ENCODE assay signal across 9 cellular contexts in genomic region chr11:119764108-119764874, GRCh38. TPM values are rescaled to one million over a fixed set of nuclear protein-coding genes. Genes with fewer than 3 reads are reported as not detected.
DNase-seq lines count a peak whose midpoint lies in the region; ATAC-seq, FAIRE-seq and TF ChIP-seq lines count a peak whose summit lies in the region.
"Had no signal": no experiment of that assay in that cellular context is flagged by ENCODE, and none has a peak within 500 bp of the region (broad histone marks: within the 10 kb centered on the region; RNA-seq: fewer than 3 reads in every experiment).

No MANE protein-coding gene starts in this region.

- H3K9ac ChIP-seq in liver (ENCODE audit: low read depth in 1 of 2, low read length in 2 of 2) (no peak overlapping the region), HepG2 (ENCODE audit: insufficient read depth, low read depth, low read length) (no peak overlapping the region), H1 (replicated peaks in 1 of 4; ENCODE audit: extremely low read depth in 1 of 4, low read depth in 3 of 4, low read length in 3 of 4) (no peak overlapping the region)

- in situ Hi-C loops in HepG2 (cut with HindIII; ENCODE audit: extremely low pct_ligation_motif_present, low pct_unique_long_range_greater_than_20kb) = no loop called here

- peak overlapping the region in 1 of 2 donors; percentile 13 for H3K27ac ChIP-seq in liver (ENCODE audit: low read depth in 1 of 2, low read length in 2 of 2)
- no peak overlapping the region for H3K27ac ChIP-seq in HepG2 (ENCODE audit: extremely low read length, insufficient read depth, low read length)
- H3K27ac ChIP-seq in H1 (ENCODE audit: low read depth, low read length) = no peak overlapping the region
- no peak overlapping the region for H3K27ac ChIP-seq in osteoblast (ENCODE audit: low read depth, low read length)

- peaks cover 5 to 30% (median 23%) of the 10 kb centered on the region in 4 donors for H3K4me1 ChIP-seq in liver (ENCODE audit: control insufficient read depth in 4 of 4, insufficient read depth in 4 of 4, low read length in 3 of 4)
- no peaks in the 10 kb centered on the region for H3K4me1 ChIP-seq in HepG2 (ENCODE audit: insufficient read depth, low read length)
- H3K4me1 ChIP-seq in H1 (replicated peaks in 1 of 4; ENCODE audit: control insufficient read depth in 3 of 4, insufficient read depth in 4 of 4, low read length in 3 of 4) = peaks cover 0 to 5% (median 0%) of the 10 kb centered on the region in 4 experiments; a peak in 2 of 7 replicates
- H3K4me1 ChIP-seq in osteoblast (ENCODE audit: insufficient read depth, low read length) = peaks cover 9% of the 10 kb centered on the region

- no TSS peak for BruUV-seq in HepG2 (replicated peaks; lab: Mats Ljungman, UMichigan)

- TF ChIP-seq CTCF in liver (IDR thresholded peaks at IDR 0.05; ENCODE audit: low read depth, low read length, missing input control) (no peak), HepG2 (CRISPR knock-in tag; IDR thresholded peaks at IDR 0.05) (no peak), H1 (IDR thresholded peaks at IDR 0.05; ENCODE audit: control extremely low read depth in 1 of 3, insufficient read depth in 1 of 3, low read depth in 1 of 3, low read length in 3 of 3) (no peak), osteoblast (IDR thresholded peaks at IDR 0.05; ENCODE audit: extremely low read depth, low read depth, low read length) (no peak)

- no peak for TF ChIP-seq EP300 in HepG2 (IDR thresholded peaks at IDR 0.05; ENCODE audit: low read depth in 2 of 2, low read length in 2 of 2)
- no peak for TF ChIP-seq EP300 in HepG2 (CRISPR knock-in tag; IDR thresholded peaks at IDR 0.05; ENCODE audit: borderline replicate concordance)
- TF ChIP-seq EP300 in H1 (IDR thresholded peaks at IDR 0.05; ENCODE audit: borderline replicate concordance in 1 of 2, low read depth in 2 of 2, low read length in 2 of 2) = no peak

- H3K4me3 ChIP-seq in liver (ENCODE audit: low read depth in 1 of 3, low read length in 3 of 3) = no peak overlapping the region
- no peak overlapping the region for H3K4me3 ChIP-seq in HepG2 (replicated peaks in 1 of 3; ENCODE audit: insufficient read depth in 1 of 3, low read depth in 2 of 3, low read length in 3 of 3)
- H3K4me3 ChIP-seq in H1 (ENCODE audit: extremely low read depth in 1 of 4, insufficient read depth in 2 of 4, low read depth in 3 of 4, low read length in 4 of 4) = no peak overlapping the region
- H3K4me3 ChIP-seq in osteoblast (ENCODE audit: insufficient read depth, low read length) = no peak overlapping the region

- no peak overlapping the region for H4K91ac ChIP-seq in H1 (replicated peaks; ENCODE audit: insufficient read length, low read length)

- no peak for DNase-seq in HepG2 (ENCODE audit: low spot score)
- no peak for DNase-seq in H1 (ENCODE audit: low read depth in 1 of 2, low spot score in 2 of 2)
- peak; percentile 73 for DNase-seq in midbrain (lab: John Stamatoyannopoulos, UW)
- DNase-seq in osteoblast (ENCODE audit: insufficient read length, low spot score, missing footprints) = no peak
- no peak for DNase-seq in GOT3 (lab: John Stamatoyannopoulos, UW)
- DNase-seq: AML-193 had no signal

- intact Hi-C loops in HepG2 (cut with micrococcal nuclease; ENCODE audit: unreplicated experiment) = no loop called here

- CTCF ChIA-PET in HepG2 (lab: Yijun Ruan, JAX; ENCODE audit: low intra/inter-chr PET ratio, low total read pairs) = no interaction called here
- CTCF ChIA-PET in H1 (lab: Charles Lee; ENCODE audit: partially characterized antibody) = interaction anchor here (0.6 to 2.8 kb wide), 10 partner anchors 9 to 387 kb away, joined by 3 to 12 read pairs (median 3); no protein-coding TSS in a partner anchor

- H3K23me2 ChIP-seq in H1 (ENCODE audit: low read depth, low read length) = no peaks in the 10 kb centered on the region

- H2AFZ ChIP-seq in HepG2 (ENCODE audit: low read length) (no peak overlapping the region), H1 (ENCODE audit: low read length) (no peak overlapping the region), osteoblast (ENCODE audit: low read length) (no peak overlapping the region)

- no peak for ATAC-seq in HepG2
- ATAC-seq in GM18502 (IDR thresholded peaks at IDR 0.05; ENCODE audit: poor library complexity, unreplicated experiment) = no peak
- ATAC-seq in GM18861 (IDR thresholded peaks at IDR 0.05; ENCODE audit: unreplicated experiment) = no peak

- H2AK5ac ChIP-seq in H1 (ENCODE audit: low read depth, low read length) = no peak overlapping the region

- WGBS in liver = 30% methylated on average over 6 of the region's 6 CpGs
- WGBS in HepG2 (ENCODE audit: low lambda C conversion rate) = 19% methylated on average over 6 of the region's 6 CpGs
- 80% methylated on average over 6 of the region's 6 CpGs; no CpG with 5 or more reads in 1 of the 2 experiments for WGBS in H1 (ENCODE audit: extremely low coverage in 1 of 2, insufficient coverage in 1 of 2, insufficient read length in 1 of 2, insufficient replicate concordance in 2 of 2, low coverage in 1 of 2, low lambda C conversion rate in 2 of 2, missing lambda C conversion rate in 1 of 2), 2 experiments

- peak overlapping the region; percentile 0; the same call in 1 of the 2 replicates for H2BK15ac ChIP-seq in H1 (ENCODE audit: low read length)

- TF ChIP-seq POLR2A in HepG2 (IDR thresholded peaks at IDR 0.05; ENCODE audit: insufficient read depth in 1 of 2, low read depth in 2 of 2, low read length in 2 of 2) = no peak
- TF ChIP-seq POLR2A in H1 (IDR thresholded peaks at IDR 0.05; ENCODE audit: control extremely low read depth in 1 of 2, low read depth in 2 of 2, low read length in 2 of 2) = no peak

- H2BK12ac ChIP-seq in H1 (ENCODE audit: low read depth, low read length) = no peak overlapping the region

- H3K79me2 ChIP-seq in HepG2 (ENCODE audit: insufficient read depth, low read length) (no peaks in the 10 kb centered on the region), H1 (ENCODE audit: control insufficient read depth in 1 of 2, insufficient read depth in 2 of 2, low read length in 2 of 2) (no peaks in the 10 kb centered on the region), osteoblast (ENCODE audit: insufficient read depth, low read length) (no peaks in the 10 kb centered on the region)

- POLR2A ChIA-PET in HepG2 (lab: Yijun Ruan, JAX) = no interaction called here
- POLR2A ChIA-PET in H1 (lab: Charles Lee; ENCODE audit: partially characterized antibody) = no interaction called here

- H2BK5ac ChIP-seq in H1 (ENCODE audit: low read depth, low read length) = no peak overlapping the region

- H4K5ac ChIP-seq in H1 (ENCODE audit: insufficient read length, low read depth, low read length) = no peak overlapping the region

- H3K36me3 ChIP-seq in liver (ENCODE audit: control insufficient read depth in 4 of 4, insufficient read depth in 3 of 4, low read depth in 1 of 4, low read length in 3 of 4) = no peaks in the 10 kb centered on the region
- H3K36me3 ChIP-seq in HepG2 (replicated peaks in 1 of 2; ENCODE audit: control insufficient read depth in 1 of 2, insufficient read depth in 2 of 2, low read length in 2 of 2) = no peaks in the 10 kb centered on the region
- no peaks in the 10 kb centered on the region for H3K36me3 ChIP-seq in H1 (ENCODE audit: control insufficient read depth in 2 of 4, insufficient read depth in 4 of 4, low read length in 3 of 4)
- H3K36me3 ChIP-seq in osteoblast (ENCODE audit: insufficient read depth, low read length) = no peaks in the 10 kb centered on the region

- FAIRE-seq in HepG2 (lab: Jason Lieb, UNC) (no peak), H1 (lab: Jason Lieb, UNC) (no peak)

- H4K8ac ChIP-seq in H1 (ENCODE audit: extremely low read depth, insufficient read depth, low read length) = no peak overlapping the region; the same call in 1 of the 2 replicates

- H3K56ac ChIP-seq in H1 (replicated peaks; ENCODE audit: insufficient read length, low read depth, low read length) = no peak overlapping the region

- TF ChIP-seq RAD21 in liver (IDR thresholded peaks at IDR 0.05) (peak in 1 of 2 donors; percentile 16), HepG2 (CRISPR knock-in tag; IDR thresholded peaks at IDR 0.05) (no peak), H1 (IDR thresholded peaks at IDR 0.05 in 1 of 2, conservative IDR thresholded peaks at IDR 0.05 in 1 of 2; ENCODE audit: low read depth in 2 of 2, low read length in 2 of 2) (no peak; a peak in 1 of 4 replicates)

- no peak overlapping the region for H3K4ac ChIP-seq in H1 (replicated peaks; ENCODE audit: insufficient read length, low read depth, low read length)

- no peak overlapping the region for H2BK20ac ChIP-seq in H1 (ENCODE audit: low read length)

- no peak overlapping the region for H3K23ac ChIP-seq in H1 (ENCODE audit: insufficient read length)

- H3K4me2 ChIP-seq in HepG2 (ENCODE audit: low read depth, low read length) (no peak overlapping the region), H1 (ENCODE audit: insufficient read depth in 1 of 2, low read depth in 2 of 2, low read length in 2 of 2) (no peak overlapping the region), osteoblast (ENCODE audit: insufficient read depth, low read length) (no peak overlapping the region)

- H3K14ac ChIP-seq in H1 (ENCODE audit: insufficient read length) = no peak overlapping the region

- H3K79me1 ChIP-seq in H1 (ENCODE audit: low read depth, low read length) = no peaks in the 10 kb centered on the region

- peaks cover 0 to 6% (median 0%) of the 10 kb centered on the region in 4 donors for H3K9me3 ChIP-seq in liver (ENCODE audit: control insufficient read depth in 4 of 4, low read length in 3 of 4)
- no peaks in the 10 kb centered on the region for H3K9me3 ChIP-seq in HepG2 (ENCODE audit: low read length)
- H3K9me3 ChIP-seq in H1 (ENCODE audit: insufficient read depth in 2 of 2, low read depth in 1 of 2, low read length in 1 of 2) = no peaks in the 10 kb centered on the region
- H3K9me3 ChIP-seq in osteoblast (ENCODE audit: low read depth, low read length) = no peaks in the 10 kb centered on the region

- H3K27me3 ChIP-seq in liver (ENCODE audit: control insufficient read depth in 4 of 4, insufficient read depth in 4 of 4, low read length in 3 of 4) (no peaks in the 10 kb centered on the region), HepG2 (ENCODE audit: control insufficient read depth in 1 of 2, insufficient read depth in 2 of 2, low read length in 2 of 2) (peaks cover 1 to 19% of the 10 kb centered on the region in 2 experiments; a peak in 1 of 5 replicates), H1 (replicated peaks in 1 of 4; ENCODE audit: control insufficient read depth in 3 of 4, extremely low read depth in 1 of 4, insufficient read depth in 3 of 4, low read length in 3 of 4) (no peaks in the 10 kb centered on the region; a peak in 2 of 7 replicates), osteoblast (ENCODE audit: insufficient read depth, low read length) (peaks cover 7% of the 10 kb centered on the region)

- no peaks in the 10 kb centered on the region; the same call in 1 of the 2 replicates for H4K20me1 ChIP-seq in HepG2 (ENCODE audit: insufficient read depth, low read length)
- no peaks in the 10 kb centered on the region for H4K20me1 ChIP-seq in H1 (replicated peaks in 1 of 2; ENCODE audit: control insufficient read depth in 1 of 2, insufficient read depth in 2 of 2, low read length in 2 of 2)
- no peaks in the 10 kb centered on the region for H4K20me1 ChIP-seq in osteoblast (ENCODE audit: insufficient read depth, low read length)

- H2BK120ac ChIP-seq in H1 (replicated peaks; ENCODE audit: low read depth, low read length) = no peak overlapping the region

- H3K18ac ChIP-seq in H1 (ENCODE audit: extremely low read depth, low read length) = no peak overlapping the region

RNA-seq across cellular contexts. Expression of gene NECTIN1, which starts 35.3 kb away (rescaled TPM):
- total RNA-seq in liver (1 to 10 TPM; 6.1 to 7.7 TPM), HepG2 (2016; rRNA removed; fragmentation: Illumina TruSeq; extraction: Trizol) (4.1 and 7.3 TPM in 2 replicates), osteoblast (4.1 and 5.8 TPM in 2 replicates)
- polyA plus RNA-seq in liver (1 to 10 TPM in 1 of 2 donors, under 1 TPM in 1; 0.69 to 4.0 TPM), HepG2 (2011; rRNA removed) (3.9 and 4.7 TPM in 2 replicates), H1 (2011; rRNA removed) (43.2 and 63.0 TPM in 2 replicates)
- total RNA-seq in HepG2 (2016; cell fraction: cytosol; rRNA removed; fragmentation: Illumina TruSeq; extraction: Trizol; ENCODE audit: low read depth) = 1.8 and 2.9 TPM in 2 replicates
- total RNA-seq in HepG2 (2016; cell fraction: insoluble cytoplasmic fraction; rRNA removed; fragmentation: Illumina TruSeq; extraction: Trizol) = 4.3 and 5.3 TPM in 2 replicates
- 5.3 and 6.4 TPM in 2 replicates for total RNA-seq in HepG2 (2016; cell fraction: membrane; rRNA removed; fragmentation: Illumina TruSeq; extraction: Trizol)
- 5.4 and 6.5 TPM in 2 replicates for total RNA-seq in HepG2 (2016; cell fraction: nucleus; rRNA removed; fragmentation: Illumina TruSeq; extraction: Trizol)
- polyA plus RNA-seq in HepG2 (2011; cell fraction: cytosol; rRNA removed) = 2.3 and 2.9 TPM in 2 replicates
- 3.6 and 4.2 TPM in 2 replicates for polyA plus RNA-seq in HepG2 (2011; cell fraction: nucleus; rRNA removed)
- 3.3 and 4.2 TPM in 2 replicates for polyA plus RNA-seq in HepG2 (2012)
- polyA plus RNA-seq in HepG2 (2016; cell fraction: cytosol; fragmentation: Illumina TruSeq; extraction: Trizol; ENCODE audit: low read depth) = 1.8 and 1.9 TPM in 2 replicates
- polyA plus RNA-seq in HepG2 (2016; cell fraction: insoluble cytoplasmic fraction; fragmentation: Illumina TruSeq; extraction: Trizol; ENCODE audit: low read depth) = 4.9 and 6.0 TPM in 2 replicates
- 4.1 and 4.8 TPM in 2 replicates for polyA plus RNA-seq in HepG2 (2016; cell fraction: membrane; fragmentation: Illumina TruSeq; extraction: Trizol; ENCODE audit: low read depth)
- 9.3 and 9.9 TPM in 2 replicates for polyA plus RNA-seq in HepG2 (2016; cell fraction: nucleus; fragmentation: Illumina TruSeq; extraction: Trizol; ENCODE audit: insufficient read depth, low read depth)
- polyA minus RNA-seq in HepG2 (2011; rRNA and poly(A)+ RNA removed; ENCODE audit: low replicate concordance) = 4.1 and 6.6 TPM in 2 replicates
- 3.0 and 4.1 TPM in 2 replicates for polyA minus RNA-seq in HepG2 (2011; cell fraction: cytosol; rRNA and poly(A)+ RNA removed)
- 6.1 and 6.6 TPM in 2 replicates for polyA minus RNA-seq in HepG2 (2011; cell fraction: nucleus; rRNA and poly(A)+ RNA removed)
- total RNA-seq in H1 (2021; fragmentation: NEBNext Ultra II Directional; extraction: Animal tissue kit (Norgen Biotek cat#: 25700)) = 97.6 and 97.7 TPM in 2 replicates
- 43.8 TPM for polyA plus RNA-seq in H1 (2011; cell fraction: cytosol; rRNA removed)
- 74.6 TPM for polyA plus RNA-seq in H1 (2011; cell fraction: nucleus; rRNA removed)
- polyA plus RNA-seq in H1 (2012, experiment 1 of 2) = 69.0 to 102 TPM (median 89.4 TPM) in 4 replicates
- polyA plus RNA-seq in H1 (2012, experiment 2 of 2) = 73.5 TPM
- 93.0 TPM for polyA plus RNA-seq in H1 (2013, experiment 1 of 2)
- polyA plus RNA-seq in H1 (2013, experiment 2 of 2) = 97.4 TPM
- 104 and 120 TPM in 2 replicates for polyA minus RNA-seq in H1 (2011; rRNA and poly(A)+ RNA removed)
- 68.6 TPM for polyA minus RNA-seq in H1 (2011; cell fraction: cytosol; rRNA and poly(A)+ RNA removed)
- 58.5 TPM for polyA minus RNA-seq in H1 (2011; cell fraction: nucleus; rRNA and poly(A)+ RNA removed)

Comparison
In these comparisons a context has a peak if more than half of its experiments do, and no peak if none do; other contexts are left out.
1. RNA of gene NECTIN1, which starts 35.3 kb away (total RNA-seq): 97.6 to 97.7 TPM in H1; 6.1 to 7.7 TPM in liver, 1.8 to 7.3 TPM in HepG2 and 4.1 to 5.8 TPM in osteoblast; every median in the first group is over 10 times any median in the second.